Comparison of ENCODE assay signal across 26 cellular contexts in the genomic region with DNA sequence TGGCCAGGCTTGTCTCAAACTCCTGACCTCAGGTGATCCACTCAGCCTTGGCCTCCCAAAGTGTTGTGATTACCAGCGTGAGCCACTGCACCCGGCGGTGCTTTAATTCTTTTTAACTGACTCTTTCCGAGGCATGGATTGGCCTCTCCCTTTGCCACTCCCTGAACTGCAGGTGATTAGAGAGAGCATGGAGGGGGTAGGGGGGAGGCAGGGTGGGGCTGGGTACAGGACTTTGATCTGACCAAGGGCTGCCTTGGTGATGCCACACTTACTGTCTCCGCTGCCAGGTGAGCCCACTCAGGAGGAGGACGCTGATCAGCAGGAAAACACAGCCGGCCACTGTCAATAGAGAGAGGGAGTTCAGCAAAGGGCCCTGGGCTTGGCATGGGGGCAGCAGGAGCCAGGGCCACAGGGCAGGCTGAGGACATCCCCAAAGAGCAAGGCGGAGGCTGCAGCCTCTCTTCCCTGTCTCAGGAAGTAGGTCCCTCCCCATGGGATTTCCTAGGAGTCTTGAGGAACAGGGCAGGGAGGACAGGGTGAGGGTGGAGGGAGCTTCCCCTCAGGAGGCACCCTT. TPM values are rescaled to one million over a fixed set of nuclear protein-coding genes. Genes with fewer than 3 reads are reported as not detected.
DNase-seq lines count a peak whose midpoint lies in the region; ATAC-seq and TF ChIP-seq lines count a peak whose summit lies in the region.
"Had no signal": no experiment of that assay in that cellular context is flagged by ENCODE, and none has a peak within 500 bp of the region (broad histone marks: within the 10 kb centered on the region; RNA-seq: fewer than 3 reads in every experiment).

No MANE protein-coding gene starts in this region.

- no peak for TF ChIP-seq CTCF in hepatocyte (IDR thresholded peaks at IDR 0.05; ENCODE audit: poor library complexity)
- no peak for TF ChIP-seq CTCF in spleen (IDR thresholded peaks at IDR 0.05 in 8 of 11, conservative IDR thresholded peaks at IDR 0.05 in 3 of 11)

- TF ChIP-seq POLR2A in spleen (IDR thresholded peaks at IDR 0.05) = no peak

- no peaks in the 10 kb centered on the region for H3K4me1 ChIP-seq in hepatocyte (ENCODE audit: insufficient read depth)
- peaks cover 0 to 31% (median 13%) of the 10 kb centered on the region in 6 donors for H3K4me1 ChIP-seq in spleen
- H3K4me1 ChIP-seq: A549, foreskin keratinocyte had no signal

- WGBS in hepatocyte (ENCODE audit: low lambda C conversion rate, missing lambda C conversion rate) = 90% methylated on average over 8 of the region's 8 CpGs
- 82 to 96% (median 86%) methylated on average over 5 to 8 of the region's 8 CpGs for WGBS in spleen, 5 donors

- no peaks in the 10 kb centered on the region for H4K20me1 ChIP-seq in hepatocyte (ENCODE audit: insufficient read depth, poor library complexity, severe bottlenecking)
- H4K20me1 ChIP-seq: BLaER1 had no signal

- no peaks in the 10 kb centered on the region for H3K36me3 ChIP-seq in hepatocyte (replicated peaks; ENCODE audit: insufficient read depth, low read depth)
- H3K36me3 ChIP-seq in spleen = peaks cover 0 to 22% (median 0%) of the 10 kb centered on the region in 6 donors
- H3K36me3 ChIP-seq: BLaER1 had no signal

- no peak overlapping the region for H2AFZ ChIP-seq in hepatocyte

- H3K9me3 ChIP-seq in hepatocyte (ENCODE audit: low read depth) (no peaks in the 10 kb centered on the region), spleen (no peaks in the 10 kb centered on the region)
- H3K9me3 ChIP-seq: A549, BLaER1, SK-N-SH had no signal

- in situ Hi-C loops in KBM-7 (cut with MboI; ENCODE audit: low pct_unique_long_range_greater_than_20kb, low sequenced_read_pairs) = no loop called here

- peaks cover 76% of the 10 kb centered on the region for H3K36me3 Mint-ChIP-seq in activated CD8-positive, alpha-beta memory T cell treated with anti-CD3 and anti-CD28 coated beads, Interleukin-2, amount 10 ng/mL, durations not matched to agents 7 days and 5 days
- peaks cover 92% of the 10 kb centered on the region for H3K36me3 Mint-ChIP-seq in activated CD4-positive, alpha-beta memory T cell treated with anti-CD3 and anti-CD28 coated beads for 36 hours
- H3K36me3 Mint-ChIP-seq: naive thymus-derived CD8-positive, alpha-beta T cell had no signal

- H3K4me1 Mint-ChIP-seq in activated CD8-positive, alpha-beta memory T cell treated with anti-CD3 and anti-CD28 coated beads, Interleukin-2, amount 10 ng/mL, durations not matched to agents 7 days and 5 days = peaks cover 60% of the 10 kb centered on the region
- H3K4me1 Mint-ChIP-seq in activated CD4-positive, alpha-beta memory T cell treated with anti-CD3 and anti-CD28 coated beads for 36 hours (ENCODE audit: low read depth) = peaks cover 63% of the 10 kb centered on the region

- peak overlapping the region; percentile 41 for H3K27ac Mint-ChIP-seq in activated CD8-positive, alpha-beta memory T cell treated with anti-CD3 and anti-CD28 coated beads, Interleukin-2, amount 10 ng/mL, durations not matched to agents 7 days and 5 days
- H3K27ac Mint-ChIP-seq in activated CD4-positive, alpha-beta memory T cell treated with anti-CD3 and anti-CD28 coated beads for 36 hours = peak overlapping the region; percentile 38
- H3K27ac Mint-ChIP-seq: IgD-negative memory B cell had no signal

- no peak overlapping the region for H3K4me3 ChIP-seq in hepatocyte
- no peak overlapping the region for H3K4me3 ChIP-seq in spleen
- H3K4me3 ChIP-seq: A549, BLaER1, GM12878, lung, smooth muscle cell had no signal

- no peaks in the 10 kb centered on the region for H3K9me3 Mint-ChIP-seq in activated CD8-positive, alpha-beta memory T cell treated with anti-CD3 and anti-CD28 coated beads, Interleukin-2, amount 10 ng/mL, durations not matched to agents 7 days and 5 days (ENCODE audit: low read depth)
- no peaks in the 10 kb centered on the region for H3K9me3 Mint-ChIP-seq in activated CD4-positive, alpha-beta memory T cell treated with anti-CD3 and anti-CD28 coated beads for 36 hours
- H3K9me3 Mint-ChIP-seq: IgD-negative memory B cell; naive thymus-derived CD8-positive, alpha-beta T cell had no signal

- H3K27me3 ChIP-seq in hepatocyte (no peaks in the 10 kb centered on the region), spleen (replicated peaks in 1 of 7) (no peaks in the 10 kb centered on the region)
- H3K27me3 ChIP-seq: BLaER1 had no signal

- H3K4me3 Mint-ChIP-seq in activated CD8-positive, alpha-beta memory T cell treated with anti-CD3 and anti-CD28 coated beads, Interleukin-2, amount 10 ng/mL, durations not matched to agents 7 days and 5 days = no peak overlapping the region
- no peak overlapping the region for H3K4me3 Mint-ChIP-seq in activated CD4-positive, alpha-beta memory T cell treated with anti-CD3 and anti-CD28 coated beads for 36 hours
- H3K4me3 Mint-ChIP-seq: IgD-negative memory B cell; naive thymus-derived CD8-positive, alpha-beta T cell had no signal

- CTCF ChIA-PET in activated CD8-positive, alpha-beta memory T cell treated with anti-CD3 and anti-CD28 coated beads, Interleukin-2, amount 10 ng/mL, durations not matched to agents 7 days and 5 days (lab: Charles Lee) = no interaction called here
- CTCF ChIA-PET in activated CD4-positive, alpha-beta memory T cell treated with anti-CD3 and anti-CD28 coated beads for 36 hours (lab: Charles Lee) = no interaction called here

- peak overlapping the region; percentile 62 for H3K27ac ChIP-seq in hepatocyte
- peak overlapping the region in 7 of 8 donors; percentile 22 to 75 (median 63) for H3K27ac ChIP-seq in spleen
- H3K27ac ChIP-seq: A549, BLaER1, foreskin keratinocyte had no signal

- H3K79me2 ChIP-seq in hepatocyte = no peaks in the 10 kb centered on the region

- no peak overlapping the region for H3K4me2 ChIP-seq in hepatocyte
- H3K4me2 ChIP-seq: A549, BLaER1, SK-N-SH, smooth muscle cell had no signal

- no peaks in the 10 kb centered on the region for H3K27me3 Mint-ChIP-seq in activated CD8-positive, alpha-beta memory T cell treated with anti-CD3 and anti-CD28 coated beads, Interleukin-2, amount 10 ng/mL, durations not matched to agents 7 days and 5 days
- no peaks in the 10 kb centered on the region for H3K27me3 Mint-ChIP-seq in activated CD4-positive, alpha-beta memory T cell treated with anti-CD3 and anti-CD28 coated beads for 36 hours
- H3K27me3 Mint-ChIP-seq: IgD-negative memory B cell had no signal

- DNase-seq in activated CD8-positive, alpha-beta memory T cell treated with anti-CD3 and anti-CD28 coated beads, Interleukin-2, amount 10 ng/mL, durations not matched to agents 7 days and 5 days = peak; percentile 32
- DNase-seq in activated CD8-positive, alpha-beta memory T cell treated with anti-CD3 and anti-CD28 coated beads for 24 hours = no peak
- DNase-seq in activated CD4-positive, alpha-beta memory T cell treated with anti-CD3 and anti-CD28 coated beads for 36 hours = no peak
- DNase-seq in hepatocyte (ENCODE audit: low spot score) (no peak), spleen (no peak), KBM-7 (no peak), cerebellum (ENCODE audit: low spot score) (no peak), superior temporal gyrus (ENCODE audit: extremely low spot score) (no peak)
- DNase-seq: activated CD4-positive, alpha-beta T cell treated with anti-CD3 and anti-CD28 coated beads, Interleukin-2, amount 50 U/mL, for 1 hour; activated gamma-delta T cell treated with Interleukin-2 at 50 U/mL for 16 hours; foreskin keratinocyte; GF-D8; HCEC 1CT; MM.1S; naive thymus-derived CD8-positive, alpha-beta T cell; SK-N-SH; stimulated activated CD4-positive, alpha-beta T cell treated with anti-CD3 and anti-CD28 coated beads, Interleukin-4, amount 100 ng/mL, for 4 hours had no signal

- POLR2A ChIA-PET in activated CD4-positive, alpha-beta memory T cell treated with anti-CD3 and anti-CD28 coated beads for 36 hours (lab: Charles Lee) = no interaction called here

- no peaks in the 10 kb centered on the region for H3K9me2 ChIP-seq in hepatocyte (replicated peaks; ENCODE audit: insufficient read depth)
- H3K9me2 ChIP-seq: SK-N-SH had no signal

- no peak for ATAC-seq in activated CD8-positive, alpha-beta memory T cell treated with anti-CD3 and anti-CD28 coated beads, Interleukin-2, amount 10 ng/mL, durations not matched to agents 7 days and 5 days
- ATAC-seq: A549; foreskin keratinocyte; GM12878; naive thymus-derived CD8-positive, alpha-beta T cell had no signal

- intact Hi-C loops in activated CD4-positive, alpha-beta memory T cell treated with anti-CD3 and anti-CD28 coated beads for 36 hours (cut with micrococcal nuclease) = no loop called here
- intact Hi-C loops in spleen (cut with DNase I; ENCODE audit: low total_unique reads) = loop anchor here (10.0 kb wide), 1 partner anchor 387 kb away; no protein-coding TSS in a partner anchor

RNA-seq across cellular contexts. Expression of gene IL15RA, which starts 40.5 kb away (rescaled TPM):
- 10 to 100 TPM; 31.1 to 31.7 TPM for total RNA-seq in activated CD8-positive, alpha-beta memory T cell treated with anti-CD3 and anti-CD28 coated beads, Interleukin-2, amount 10 ng/mL, durations not matched to agents 7 days and 5 days
- 10 to 100 TPM; 20.1 to 20.2 TPM for total RNA-seq in activated CD4-positive, alpha-beta memory T cell treated with anti-CD3 and anti-CD28 coated beads for 36 hours
- total RNA-seq in hepatocyte (2.4 and 4.1 TPM in 2 replicates), spleen (10 to 100 TPM; 18.7 to 37.4 (median 28.6) TPM), cerebellum (0.18 TPM)
- polyA plus RNA-seq in hepatocyte (3.8 and 4.2 TPM in 2 replicates), spleen (10 to 100 TPM in 2 of 3 donors, 1 to 10 TPM in 1; 9.9 to 13.8 (median 11.1) TPM)

RNA-seq across cellular contexts. Expression of gene IL2RA, which starts 44.3 kb away (rescaled TPM):
- total RNA-seq in activated CD8-positive, alpha-beta memory T cell treated with anti-CD3 and anti-CD28 coated beads, Interleukin-2, amount 10 ng/mL, durations not matched to agents 7 days and 5 days = 100 to 1,000 TPM; 302 to 832 TPM
- 100 to 1,000 TPM; 961 to 988 TPM for total RNA-seq in activated CD4-positive, alpha-beta memory T cell treated with anti-CD3 and anti-CD28 coated beads for 36 hours
- not detected in 2 replicates for total RNA-seq in hepatocyte
- polyA plus RNA-seq in hepatocyte = not detected in 2 replicates
- 10 to 100 TPM in 5 of 7 donors, 1 to 10 TPM in 2; 3.5 to 78.7 (median 22.8) TPM for total RNA-seq in spleen
- 1 to 10 TPM; 5.0 to 9.7 (median 5.6) TPM for polyA plus RNA-seq in spleen
- total RNA-seq in cerebellum = not detected
- total RNA-seq: astrocyte, endothelial cell of umbilical vein, foreskin keratinocyte, smooth muscle cell, temporal lobe had no signal
- polyA plus RNA-seq: A549, endothelial cell of umbilical vein, foreskin keratinocyte, SK-N-SH, smooth muscle cell had no signal
